In genomic region chr7:30750010-30750409, GRCh38 we compare ENCODE assay signal across 1 cellular context.
TF ChIP-seq lines count a peak whose summit lies in the region.

No MANE protein-coding gene starts in this region.

TF ChIP-seq in K562, 482 proteins besides CTCF, POLR2A, EP300 and RAD21 (continued from another document):
- TF ChIP-seq ZNF277 (CRISPR knock-in tag; IDR thresholded peaks at IDR 0.05; ENCODE audit: borderline replicate concordance), result no peak
- no peak for TF ChIP-seq AFF1 (IDR thresholded peaks at IDR 0.05; ENCODE audit: low read depth in 1 of 2, partially characterized antibody in 2 of 2)
- no peak for TF ChIP-seq MNT (conservative IDR thresholded peaks at IDR 0.05)
- TF ChIP-seq TRIM24 (IDR thresholded peaks at IDR 0.05), result 0 out of 4 replicates have a peak, but pooled peaks of 1 of the 2 experiments have one; percentile 13
- TF ChIP-seq ZNF764 (CRISPR knock-in tag; IDR thresholded peaks at IDR 0.05; ENCODE audit: low read depth), result no peak
- no peak for TF ChIP-seq PURB (CRISPR knock-in tag; IDR thresholded peaks at IDR 0.05; ENCODE audit: low read depth)
- TF ChIP-seq ZNF766 (CRISPR knock-in tag; conservative IDR thresholded peaks at IDR 0.05), result no peak
- peak; percentile 99 for TF ChIP-seq ZNF431 (CRISPR knock-in tag; IDR thresholded peaks at IDR 0.05)
- no peak for TF ChIP-seq ZNF584 (CRISPR knock-in tag; IDR thresholded peaks at IDR 0.05; ENCODE audit: low read depth)
- TF ChIP-seq NCOA6 (IDR thresholded peaks at IDR 0.05), result no peak
- no peak for TF ChIP-seq ZMIZ1 (IDR thresholded peaks at IDR 0.05; ENCODE audit: low read depth in 2 of 2, low read length in 2 of 2)
- TF ChIP-seq ZNF75A (CRISPR knock-in tag; IDR thresholded peaks at IDR 0.05), result no peak
- TF ChIP-seq MYBL2 (IDR thresholded peaks at IDR 0.05; ENCODE audit: low read depth), result no peak
- TF ChIP-seq MYBL2 (CRISPR knock-in tag; IDR thresholded peaks at IDR 0.05; ENCODE audit: borderline replicate concordance), result no peak
- TF ChIP-seq ESRRA (IDR thresholded peaks at IDR 0.05; ENCODE audit: borderline replicate concordance, low read depth), result no peak
- TF ChIP-seq ATF7 (IDR thresholded peaks at IDR 0.05), result no peak
- no peak for TF ChIP-seq POLR3A (IDR thresholded peaks at IDR 0.05; ENCODE audit: borderline replicate concordance, extremely low read depth, insufficient read depth, insufficient read length)
